13 cellular contexts compared by ENCODE assay signal in genomic region chr7:127771707-127772106, GRCh38.
"Had no signal": no experiment of that assay in that cellular context is flagged by ENCODE, and none has a peak within 500 bp of the region (broad histone marks: within the 10 kb centered on the region; RNA-seq: fewer than 3 reads in every experiment).

No MANE protein-coding gene starts in this region.

- H3K27me3 Mint-ChIP-seq: activated CD4-positive, alpha-beta T cell treated with anti-CD3 and anti-CD28 coated beads, Interleukin-2, amount 10 ng/mL, durations not matched to agents 24 days and 14 days; naive B cell had no signal

- H3K27me3 ChIP-seq: left lung, ovary, transverse colon, vagina had no signal

- H3K9me3 ChIP-seq: left lung, ovary, transverse colon, vagina had no signal

- H3K4me3 ChIP-seq: left lung, ovary, transverse colon, vagina had no signal

- H3K27ac ChIP-seq: left lung, ovary, transverse colon, vagina had no signal

- ATAC-seq: esophagus mucosa; left lung; sciatic nerve; stimulated activated naive CD8-positive, alpha-beta T cell treated with anti-CD3 and anti-CD28 coated beads, Interleukin-15, Interleukin-2, amounts not matched to agents 100 U/mL and 50 U/mL, for 24 hours; WTC11 had no signal

- H3K36me3 ChIP-seq: left lung, ovary, transverse colon, vagina had no signal

- H3K9me3 Mint-ChIP-seq: WTC11 had no signal

- H3K4me3 Mint-ChIP-seq: activated CD4-positive, alpha-beta T cell treated with anti-CD3 and anti-CD28 coated beads, Interleukin-2, amount 10 ng/mL, durations not matched to agents 24 days and 14 days; naive B cell; WTC11 had no signal

- DNase-seq: activated CD4-positive, alpha-beta T cell treated with anti-CD3 and anti-CD28 coated beads, Interleukin-2, amount 10 ng/mL, durations not matched to agents 24 days and 14 days; activated CD8-positive, alpha-beta memory T cell treated with anti-CD3 and anti-CD28 coated beads for 24 hours; activated naive CD4-positive, alpha-beta T cell treated with anti-CD3 and anti-CD28 coated beads, Interleukin-2, amount 50 U/mL, for 16 hours; left lung; mammary epithelial cell; naive B cell; ovary; stimulated activated naive CD8-positive, alpha-beta T cell treated with anti-CD3 and anti-CD28 coated beads, Interleukin-15, Interleukin-2, amounts not matched to agents 100 U/mL and 50 U/mL, for 24 hours; transverse colon had no signal

- H3K27ac Mint-ChIP-seq: activated CD4-positive, alpha-beta T cell treated with anti-CD3 and anti-CD28 coated beads, Interleukin-2, amount 10 ng/mL, durations not matched to agents 24 days and 14 days; naive B cell had no signal
